Comparison of ENCODE assay signal across 34 cellular contexts in genomic region chr20:33816191-33816590, GRCh38.
"Had no signal": no experiment of that assay in that cellular context is flagged by ENCODE, and none has a peak within 500 bp of the region (broad histone marks: within the 10 kb centered on the region; RNA-seq: fewer than 3 reads in every experiment).

No MANE protein-coding gene starts in this region.

- H3K27ac ChIP-seq: brain microvascular endothelial cell, Peyer's patch, SJSA1 had no signal

- H3K36me3 ChIP-seq: brain microvascular endothelial cell had no signal

- ATAC-seq: activated CD8-positive, alpha-beta T cell treated with anti-CD3 and anti-CD28 coated beads for 36 hours; activated T-cell treated with anti-CD3 and anti-CD28 coated beads, Interleukin-2, amount 50 U/mL, for 72 hours; activated T-helper 17 cell treated with anti-CD3 and anti-CD28 coated beads, Interleukin-2, amount 50 U/mL, for 72 hours had no signal

- H3K9me2 ChIP-seq: SK-N-SH had no signal

- FAIRE-seq: colon, TTC549 had no signal

- H3K4me3 Mint-ChIP-seq: activated CD4-positive, alpha-beta T cell treated with anti-CD3 and anti-CD28 coated beads, Interleukin-2, amount 10 ng/mL, durations not matched to agents 24 days and 14 days; activated CD8-positive, alpha-beta T cell treated with anti-CD3 and anti-CD28 coated beads for 36 hours; activated naive CD8-positive, alpha-beta T cell treated with anti-CD3 and anti-CD28 coated beads for 36 hours; activated T-cell treated with anti-CD3 and anti-CD28 coated beads, Interleukin-2, amount 50 U/mL, for 72 hours had no signal

- H3K9me3 ChIP-seq: Peyer's patch, SJSA1, SK-N-SH had no signal

- DNase-seq: activated CD4-positive, alpha-beta T cell treated with anti-CD3 and anti-CD28 coated beads, Interleukin-2, amount 10 ng/mL, durations not matched to agents 24 days and 14 days; activated CD4-positive, alpha-beta T cell treated with anti-CD3 and anti-CD28 coated beads, Interleukin-2, amount 50 U/mL, for 4 hours; activated CD8-positive, alpha-beta T cell treated with anti-CD3 and anti-CD28 coated beads for 36 hours; activated effector memory CD4-positive, alpha-beta T cell treated with anti-CD3 and anti-CD28 coated beads, Interleukin-2, amount 50 U/mL, for 16 hours; activated naive CD4-positive, alpha-beta T cell; activated naive CD4-positive, alpha-beta T cell treated with anti-CD3 and anti-CD28 coated beads, Interleukin-2, amount 50 U/mL, for 16 hours; activated naive CD8-positive, alpha-beta T cell treated with anti-CD3 and anti-CD28 coated beads for 36 hours; activated T-cell treated with anti-CD3 and anti-CD28 coated beads, Interleukin-2, amount 50 U/mL, for 1 hour; activated T-cell treated with anti-CD3 and anti-CD28 coated beads, Interleukin-2, amount 50 U/mL, for 72 hours; amniotic stem cell; aorta; brain microvascular endothelial cell; central memory CD4-positive, alpha-beta T cell; NCI-H1048; NCI-H1105 treated with DMSO at 0.1 percent for 48 hours; NCI-H1436; NCI-H1694; NCI-H1930; NCI-H2081 treated with DMSO at 0.1 percent for 48 hours; NCI-H226; NCI-H446 treated with DMSO at 0.1 percent for 48 hours; NCI-H524; NCI-H69; NCI-H82; Peyer's patch; RPMI8226; SHP77 treated with DMSO at 0.1 percent for 48 hours; SK-N-SH; SW 1271; T-helper 1 cell had no signal

- H3K27me3 Mint-ChIP-seq: activated CD4-positive, alpha-beta T cell treated with anti-CD3 and anti-CD28 coated beads, Interleukin-2, amount 10 ng/mL, durations not matched to agents 24 days and 14 days; activated CD8-positive, alpha-beta T cell treated with anti-CD3 and anti-CD28 coated beads for 36 hours; activated naive CD8-positive, alpha-beta T cell treated with anti-CD3 and anti-CD28 coated beads for 36 hours; activated T-helper 17 cell treated with anti-CD3 and anti-CD28 coated beads, Interleukin-2, amount 50 U/mL, for 72 hours had no signal

- H3K27ac Mint-ChIP-seq: activated CD4-positive, alpha-beta T cell treated with anti-CD3 and anti-CD28 coated beads, Interleukin-2, amount 10 ng/mL, durations not matched to agents 24 days and 14 days; activated CD8-positive, alpha-beta T cell treated with anti-CD3 and anti-CD28 coated beads for 36 hours; activated naive CD8-positive, alpha-beta T cell treated with anti-CD3 and anti-CD28 coated beads for 36 hours; activated T-cell treated with anti-CD3 and anti-CD28 coated beads, Interleukin-2, amount 50 U/mL, for 72 hours; activated T-helper 17 cell treated with anti-CD3 and anti-CD28 coated beads, Interleukin-2, amount 50 U/mL, for 72 hours had no signal

- H3K9ac ChIP-seq: SK-N-SH had no signal

- H3K4me2 ChIP-seq: SK-N-SH had no signal

- H3K27me3 ChIP-seq: brain microvascular endothelial cell, Peyer's patch, SJSA1 had no signal

- H3K4me3 ChIP-seq: Peyer's patch, SJSA1 had no signal

- H3K9me3 Mint-ChIP-seq: activated CD8-positive, alpha-beta T cell treated with anti-CD3 and anti-CD28 coated beads for 36 hours; activated naive CD8-positive, alpha-beta T cell treated with anti-CD3 and anti-CD28 coated beads for 36 hours; activated T-cell treated with anti-CD3 and anti-CD28 coated beads, Interleukin-2, amount 50 U/mL, for 72 hours; activated T-helper 17 cell treated with anti-CD3 and anti-CD28 coated beads, Interleukin-2, amount 50 U/mL, for 72 hours had no signal
